Comparison of ENCODE assay signal across 21 cellular contexts in genomic region chr1:183403386-183403957, GRCh38. TPM values are rescaled to one million over a fixed set of nuclear protein-coding genes. Genes with fewer than 3 reads are reported as not detected.
"Had no signal": no experiment of that assay in that cellular context is flagged by ENCODE, and none has a peak within 500 bp of the region (broad histone marks: within the 10 kb centered on the region; RNA-seq: fewer than 3 reads in every experiment).

No MANE protein-coding gene starts in this region.

- H3K27me3 ChIP-seq: body of pancreas, right atrium auricular region, tibial nerve, uterus had no signal

- H3K27ac ChIP-seq: body of pancreas, epithelial cell of prostate, foreskin keratinocyte, prostate gland, skin epidermis, tibial nerve, uterus had no signal

- H3K36me3 ChIP-seq: prostate gland, right atrium auricular region, tibial nerve, uterus had no signal

- H3K4me1 ChIP-seq: body of pancreas, foreskin keratinocyte, prostate gland, right atrium auricular region, tibial nerve, uterus had no signal

- H3K9me3 ChIP-seq: body of pancreas, prostate gland, right atrium auricular region, tibial nerve, uterus had no signal

- DNase-seq: activated CD4-positive, alpha-beta T cell treated with anti-CD3 and anti-CD28 coated beads for 48 hours; activated CD8-positive, alpha-beta T cell treated with anti-CD3 and anti-CD28 coated beads for 36 hours; activated naive CD4-positive, alpha-beta T cell; activated naive CD8-positive, alpha-beta T cell treated with anti-CD3 and anti-CD28 coated beads, Interleukin-2, amount 10 ng/mL, durations not matched to agents 7 days and 5 days; activated T-cell treated with anti-CD3 and anti-CD28 coated beads, Interleukin-2, amount 50 U/mL, for 1 hour; body of pancreas; foreskin keratinocyte; hippocampal formation; left colon; nephron progenitor cell; SW 1271; uterus had no signal

- FAIRE-seq: islet of Langerhans, TTC549 had no signal

- ATAC-seq: activated CD8-positive, alpha-beta T cell treated with anti-CD3 and anti-CD28 coated beads for 36 hours; activated T-helper 17 cell treated with anti-CD3 and anti-CD28 coated beads, Interleukin-2, amount 50 U/mL, for 72 hours; body of pancreas; foreskin keratinocyte; left colon had no signal

- H3K4me3 ChIP-seq: body of pancreas, lung, prostate gland, right atrium auricular region, skin epidermis, tibial nerve, uterus had no signal

RNA-seq across cellular contexts. Expression of gene NMNAT2, which starts 14.7 kb away (rescaled TPM):
- total RNA-seq: activated CD8-positive, alpha-beta T cell treated with anti-CD3 and anti-CD28 coated beads for 36 hours; activated naive CD8-positive, alpha-beta T cell treated with anti-CD3 and anti-CD28 coated beads, Interleukin-2, amount 10 ng/mL, durations not matched to agents 7 days and 5 days; activated T-helper 17 cell treated with anti-CD3 and anti-CD28 coated beads, Interleukin-2, amount 50 U/mL, for 72 hours had no signal
